Comparison of ENCODE assay signal across 14 cellular contexts in genomic region chr2:234970467-234970866, GRCh38. TPM values are rescaled to one million over a fixed set of nuclear protein-coding genes. Genes with fewer than 3 reads are reported as not detected.
DNase-seq lines count a peak whose midpoint lies in the region; ATAC-seq and TF ChIP-seq lines count a peak whose summit lies in the region.
"Had no signal": no experiment of that assay in that cellular context is flagged by ENCODE, and none has a peak within 500 bp of the region (broad histone marks: within the 10 kb centered on the region; RNA-seq: fewer than 3 reads in every experiment).

No MANE protein-coding gene starts in this region.

- no peak for TF ChIP-seq CTCF in dorsolateral prefrontal cortex (IDR thresholded peaks at IDR 0.05 in 54 of 56, conservative IDR thresholded peaks at IDR 0.05 in 2 of 56; ENCODE audit: low read depth in 1 of 56, partially characterized antibody in 56 of 56)
- TF ChIP-seq CTCF in osteocyte (IDR thresholded peaks at IDR 0.05), result no peak

- peak overlapping the region; percentile 70 for H3K27ac Mint-ChIP-seq in osteocyte (ENCODE audit: unreplicated experiment)
- H3K27ac Mint-ChIP-seq: activated naive CD4-positive, alpha-beta T cell treated with anti-CD3 and anti-CD28 coated beads, Interleukin-2, amount 50 U/mL, for 72 hours; CD8-positive, alpha-beta memory T cell had no signal

- peak; percentile 74 for DNase-seq in ELF-1 (ENCODE audit: low read depth, low spot score)
- DNase-seq in NCI-H460 (ENCODE audit: extremely low read depth, low read depth), result peak; percentile 22
- no peak for DNase-seq in dorsolateral prefrontal cortex
- DNase-seq in osteocyte (ENCODE audit: extremely low spot score, unreplicated experiment), result no peak
- no peak for DNase-seq in activated T-cell treated with anti-CD3 and anti-CD28 coated beads, Interleukin-2, amount 50 U/mL, for 48 hours
- DNase-seq in GF-D8 (lab: John Stamatoyannopoulos, UW), result no peak
- DNase-seq: activated CD4-positive, alpha-beta T cell treated with anti-CD3 and anti-CD28 coated beads, Interleukin-2, amount 50 U/mL, for 4 hours; CD8-positive, alpha-beta memory T cell; HCEC 1CT; stimulated activated CD8-positive, alpha-beta memory T cell treated with anti-CD3 and anti-CD28 coated beads, Interleukin-4, amount 100 ng/mL, for 48 hours; T-helper 1 cell had no signal

- peaks cover 76% of the 10 kb centered on the region for H3K4me1 Mint-ChIP-seq in osteocyte (ENCODE audit: unreplicated experiment)
- H3K4me1 Mint-ChIP-seq: CD8-positive, alpha-beta memory T cell had no signal

- no peaks in the 10 kb centered on the region for H3K27me3 Mint-ChIP-seq in osteocyte (ENCODE audit: unreplicated experiment)

- H3K27me3 ChIP-seq in dorsolateral prefrontal cortex, result peaks cover 0 to 11% (median 0%) of the 10 kb centered on the region in 45 donors

- H3K4me3 ChIP-seq in dorsolateral prefrontal cortex, result peak overlapping the region in 3 of 59 donors; percentile 2 to 20 (median 16)

- peaks cover 5% of the 10 kb centered on the region for H3K36me3 Mint-ChIP-seq in osteocyte (ENCODE audit: unreplicated experiment)
- H3K36me3 Mint-ChIP-seq: activated naive CD4-positive, alpha-beta T cell treated with anti-CD3 and anti-CD28 coated beads, Interleukin-2, amount 50 U/mL, for 72 hours; CD8-positive, alpha-beta memory T cell had no signal

- H3K4me3 Mint-ChIP-seq in osteocyte (ENCODE audit: unreplicated experiment), result peak overlapping the region; percentile 43
- H3K4me3 Mint-ChIP-seq: CD8-positive, alpha-beta memory T cell had no signal

- intact Hi-C loops in dorsolateral prefrontal cortex (cut with DNase I), result no loop called here

- H3K27ac ChIP-seq in dorsolateral prefrontal cortex, result peak overlapping the region in 43 of 59 donors; percentile 2 to 78 (median 59)

- ATAC-seq in GM18517 (IDR thresholded peaks at IDR 0.05; ENCODE audit: unreplicated experiment) (no peak), GM21576 (IDR thresholded peaks at IDR 0.05; ENCODE audit: unreplicated experiment) (no peak)
- ATAC-seq: activated naive CD4-positive, alpha-beta T cell treated with anti-CD3 and anti-CD28 coated beads, Interleukin-2, amount 50 U/mL, for 72 hours had no signal

- H3K9me3 Mint-ChIP-seq in osteocyte (ENCODE audit: unreplicated experiment), result no peaks in the 10 kb centered on the region
- H3K9me3 Mint-ChIP-seq: CD8-positive, alpha-beta memory T cell had no signal

RNA-seq across cellular contexts. Expression of gene SH3BP4, which starts 18.6 kb away (rescaled TPM):
- total RNA-seq in NCI-H460 (2014; rRNA removed; shearing (Covaris generic)), result 28.2 and 36.9 TPM in 2 replicates
- 9.6 and 10.6 TPM in 2 replicates for polyA plus RNA-seq in NCI-H460 (2014; cell fraction: nucleus; rRNA removed)
- total RNA-seq in dorsolateral prefrontal cortex (10 to 100 TPM; 10.0 to 57.7 (median 23.5) TPM), osteocyte (60.1 and 62.1 TPM in 2 replicates)
- polyA plus RNA-seq: CD8-positive, alpha-beta memory T cell had no signal

Comparison
In these comparisons a context has a peak if more than half of its experiments do, and no peak if none do; other contexts are left out.
1. DNase-seq: peak in ELF-1 (single experiment) and NCI-H460 (single experiment); none in dorsolateral prefrontal cortex (0 of 10), osteocyte (single experiment), activated T-cell treated with anti-CD3 and anti-CD28 coated beads, Interleukin-2, amount 50 U/mL, for 48 hours (0 of 2) and GF-D8 (single experiment).